Comparison of ENCODE assay signal across 31 cellular contexts in the genomic region with DNA sequence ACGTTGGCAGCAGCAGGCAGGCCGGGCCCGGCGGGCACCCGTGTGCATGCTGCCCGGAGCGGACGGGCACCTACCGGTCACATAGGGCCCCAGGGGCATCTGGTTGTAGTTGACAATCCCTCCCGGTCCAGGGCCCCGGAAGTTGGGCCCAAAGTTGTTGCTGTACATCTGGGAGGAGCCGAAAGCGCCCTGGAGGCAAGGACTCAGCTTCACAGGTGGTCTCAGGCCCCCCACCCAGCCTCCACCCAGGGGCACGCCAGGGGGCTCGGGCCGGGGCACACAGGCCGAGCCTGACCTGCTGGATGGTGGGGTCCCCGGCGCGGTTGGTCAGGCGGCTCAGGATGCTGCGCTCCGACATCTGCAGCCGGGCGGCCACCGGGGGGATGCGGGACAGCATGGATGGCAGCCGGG.
"Had no signal": no experiment of that assay in that cellular context is flagged by ENCODE, and none has a peak within 500 bp of the region (broad histone marks: within the 10 kb centered on the region; RNA-seq: fewer than 3 reads in every experiment).

No MANE protein-coding gene starts in this region.

- H3K9me3 ChIP-seq: body of pancreas, breast epithelium, Peyer's patch had no signal

- DNase-seq: activated B cell treated with CpG ODN at 0.5 μM for 24 hours; activated CD4-positive, alpha-beta T cell treated with anti-CD3 and anti-CD28 coated beads for 48 hours; activated CD4-positive, alpha-beta T cell treated with anti-CD3 and anti-CD28 coated beads, Interleukin-2, amount 50 U/mL, for 4 hours; activated CD4-positive, CD25-positive, alpha-beta regulatory T cell treated with anti-CD3 and anti-CD28 coated beads, Interleukin-2, amount 50 U/mL, for 72 hours; activated CD8-positive, alpha-beta memory T cell treated with anti-CD3 and anti-CD28 coated beads, Interleukin-2, amount 50 U/mL, for 4 hours; activated gamma-delta T cell treated with Interleukin-2 at 50 U/mL for 16 hours; activated naive CD4-positive, alpha-beta T cell treated with anti-CD3 and anti-CD28 coated beads for 36 hours; activated naive CD8-positive, alpha-beta T cell treated with anti-CD3 and anti-CD28 coated beads for 36 hours; activated T-cell treated with anti-CD3 and anti-CD28 coated beads for 4 hours; activated T-cell treated with anti-CD3 and anti-CD28 coated beads, Interleukin-2, amount 50 U/mL, for 4 hours; amygdala; body of pancreas; caudate nucleus; IMR-90; NCI-H1092 treated with DMSO at 0.1 percent for 48 hours; NCI-H1417; NCI-H187 treated with DMSO at 0.1 percent for 48 hours; NCI-H2081; NCI-H226; NCI-H446 treated with DMSO at 0.1 percent for 48 hours; NCI-H524 treated with DMSO at 0.1 percent for 48 hours; NCI-H748 treated with DMSO at 0.1 percent for 48 hours; NK-92 treated with Interleukin-12 subunit alpha and Interleukin-12 subunit beta, amount 100 ng/mL, for 24 hours; PC-3; SW 1271; T-helper 9 cell had no signal

- H3K9me3 Mint-ChIP-seq: activated B cell treated with CpG ODN at 0.5 μM for 24 hours; activated naive CD4-positive, alpha-beta T cell treated with anti-CD3 and anti-CD28 coated beads for 36 hours; activated naive CD8-positive, alpha-beta T cell treated with anti-CD3 and anti-CD28 coated beads for 36 hours; activated T-cell treated with anti-CD3 and anti-CD28 coated beads, Interleukin-2, amount 50 U/mL, for 4 hours; activated T-helper 1 cell treated with anti-CD3 and anti-CD28 coated beads, Interleukin-12 subunit alpha, Interleukin-12 subunit beta, Interleukin-2, Interleukin-4 antibody, amounts not matched to agents 30 ng/mL and 10 ng/mL and 1 ng/mL, durations not matched to agents 14 hours and 24 hours and 36 hours had no signal

- H3K4me1 ChIP-seq: body of pancreas, breast epithelium, Peyer's patch had no signal

- H3K4me1 Mint-ChIP-seq: activated B cell treated with CpG ODN at 0.5 μM for 24 hours; activated naive CD8-positive, alpha-beta T cell treated with anti-CD3 and anti-CD28 coated beads for 36 hours had no signal

- H3K4me3 Mint-ChIP-seq: activated B cell treated with CpG ODN at 0.5 μM for 24 hours; activated naive CD4-positive, alpha-beta T cell treated with anti-CD3 and anti-CD28 coated beads for 36 hours; activated naive CD8-positive, alpha-beta T cell treated with anti-CD3 and anti-CD28 coated beads for 36 hours; activated T-cell treated with anti-CD3 and anti-CD28 coated beads, Interleukin-2, amount 50 U/mL, for 4 hours; activated T-helper 1 cell treated with anti-CD3 and anti-CD28 coated beads, Interleukin-12 subunit alpha, Interleukin-12 subunit beta, Interleukin-2, Interleukin-4 antibody, amounts not matched to agents 30 ng/mL and 10 ng/mL and 1 ng/mL, durations not matched to agents 14 hours and 24 hours and 36 hours had no signal

- H3K27ac ChIP-seq: body of pancreas, breast epithelium, Peyer's patch, VCaP had no signal

- ATAC-seq: activated T-cell treated with anti-CD3 and anti-CD28 coated beads, Interleukin-2, amount 50 U/mL, for 4 hours; body of pancreas; PC-3 had no signal

- H3K4me3 ChIP-seq: body of pancreas, breast epithelium, K562, Peyer's patch had no signal

- H3K36me3 Mint-ChIP-seq: activated naive CD8-positive, alpha-beta T cell treated with anti-CD3 and anti-CD28 coated beads for 36 hours had no signal

- H3K36me3 ChIP-seq: breast epithelium, Peyer's patch had no signal

- H3K27ac Mint-ChIP-seq: activated B cell treated with CpG ODN at 0.5 μM for 24 hours; activated naive CD4-positive, alpha-beta T cell treated with anti-CD3 and anti-CD28 coated beads for 36 hours; activated naive CD8-positive, alpha-beta T cell treated with anti-CD3 and anti-CD28 coated beads for 36 hours; activated T-helper 1 cell treated with anti-CD3 and anti-CD28 coated beads, Interleukin-12 subunit alpha, Interleukin-12 subunit beta, Interleukin-2, Interleukin-4 antibody, amounts not matched to agents 30 ng/mL and 10 ng/mL and 1 ng/mL, durations not matched to agents 14 hours and 24 hours and 36 hours had no signal

- H3K27me3 ChIP-seq: body of pancreas, Peyer's patch had no signal
